31 cellular contexts compared by ENCODE assay signal in the genomic region with DNA sequence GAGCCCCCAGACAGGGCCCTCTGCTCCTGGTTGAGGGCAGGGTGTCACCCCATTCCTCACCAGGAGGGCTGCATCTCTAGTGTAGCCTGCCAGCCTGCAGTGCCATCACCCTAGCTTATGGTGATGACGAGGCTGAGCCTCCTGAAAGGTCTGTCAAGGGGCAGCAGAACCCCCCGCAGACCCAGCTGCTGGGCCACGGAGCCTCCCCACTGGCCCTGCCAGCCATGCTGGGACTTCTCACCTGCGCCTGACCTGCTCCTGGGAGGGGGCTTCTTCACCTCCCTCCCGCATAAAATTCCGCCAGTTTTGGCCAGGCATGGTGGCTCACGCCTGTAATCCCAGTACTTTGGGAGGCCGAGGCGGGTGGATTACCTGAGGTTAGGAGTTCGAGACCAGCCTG. TPM values are rescaled to one million over a fixed set of nuclear protein-coding genes. Genes with fewer than 3 reads are reported as not detected.
"Had no signal": no experiment of that assay in that cellular context is flagged by ENCODE, and none has a peak within 500 bp of the region (broad histone marks: within the 10 kb centered on the region; RNA-seq: fewer than 3 reads in every experiment).

No MANE protein-coding gene starts in this region.

- H3K9me3 ChIP-seq: left lung, lower lobe of right lung, neutrophil, ovary, prostate gland, suprapubic skin, thoracic aorta, tibial artery, vagina had no signal

- H3K27ac ChIP-seq: left lung, lower lobe of right lung, neutrophil, ovary, prostate gland, skin epidermis, stomach, suprapubic skin, thoracic aorta, tibial artery, vagina had no signal

- H3K36me3 ChIP-seq: left lung, lower lobe of right lung, neutrophil, ovary, prostate gland, stomach, suprapubic skin, thoracic aorta, tibial artery, vagina had no signal

- H3K27ac Mint-ChIP-seq: immature natural killer cell; naive thymus-derived CD8-positive, alpha-beta T cell; nephron; stimulated activated naive B cell treated with anti-CD40 and anti-IgM and Interleukin-4, amounts not matched to agents 10 μg/mL and 1 μg/mL and 100 μg/mL, for 72 hours had no signal

- H3K36me3 Mint-ChIP-seq: immature natural killer cell; naive thymus-derived CD8-positive, alpha-beta T cell; stimulated activated naive B cell treated with anti-CD40 and anti-IgM and Interleukin-4, amounts not matched to agents 10 μg/mL and 1 μg/mL and 100 μg/mL, for 72 hours had no signal

- H3K4me3 ChIP-seq: left lung, lower lobe of right lung, ovary, prostate gland, skin epidermis, stomach, suprapubic skin, thoracic aorta, tibial artery, vagina had no signal

- H3K4me3 Mint-ChIP-seq: immature natural killer cell; naive thymus-derived CD8-positive, alpha-beta T cell; nephron; neural crest cell; stimulated activated naive B cell treated with anti-CD40 and anti-IgM and Interleukin-4, amounts not matched to agents 10 μg/mL and 1 μg/mL and 100 μg/mL, for 72 hours had no signal

- H3K27me3 ChIP-seq: ovary, vagina had no signal

- H3K9me3 Mint-ChIP-seq: neural crest cell; stimulated activated naive B cell treated with anti-CD40 and anti-IgM and Interleukin-4, amounts not matched to agents 10 μg/mL and 1 μg/mL and 100 μg/mL, for 72 hours had no signal

- ATAC-seq: left colon; left lung; lower lobe of right lung; naive thymus-derived CD8-positive, alpha-beta T cell; right cardiac atrium; sciatic nerve; stimulated activated naive B cell treated with anti-CD40 and anti-IgM and Interleukin-4, amounts not matched to agents 10 μg/mL and 1 μg/mL and 100 μg/mL, for 72 hours; stimulated activated naive CD8-positive, alpha-beta T cell treated with anti-CD3 and anti-CD28 coated beads, Interleukin-15, Interleukin-2, amounts not matched to agents 100 U/mL and 50 U/mL, for 24 hours had no signal

- DNase-seq: hypothalamus; immature natural killer cell; kidney; left colon; left lung; lower lobe of right lung; mammary epithelial cell; mesenchymal stem cell; naive thymus-derived CD8-positive, alpha-beta T cell; occipital lobe; ovary; retina; right cardiac atrium; stimulated activated CD4-positive, alpha-beta T cell treated with anti-CD3 and anti-CD28 coated beads, Interleukin-12 subunit alpha, Interleukin-12 subunit beta, amount 100 ng/mL, for 4 hours; stimulated activated CD4-positive, alpha-beta T cell treated with anti-CD3 and anti-CD28 coated beads, Interleukin-15, amount 100 ng/mL, for 24 hours; stimulated activated CD4-positive, alpha-beta T cell treated with anti-CD3 and anti-CD28 coated beads, Interleukin-2, amount 100 ng/mL, for 24 hours; stimulated activated CD4-positive, alpha-beta T cell treated with anti-CD3 and anti-CD28 coated beads, Interleukin-4, amount 100 ng/mL, for 1 hour; stimulated activated naive B cell treated with anti-CD40 and anti-IgM and Interleukin-4, amounts not matched to agents 10 μg/mL and 1 μg/mL and 100 μg/mL, for 72 hours; stimulated activated naive CD8-positive, alpha-beta T cell treated with anti-CD3 and anti-CD28 coated beads, Interleukin-15, Interleukin-2, amounts not matched to agents 100 U/mL and 50 U/mL, for 24 hours; stomach; trophoblast cell had no signal

- H3K4me1 ChIP-seq: prostate gland had no signal

RNA-seq across cellular contexts. Expression of gene RASGEF1A, which starts 40.4 kb away (rescaled TPM):
- total RNA-seq: thoracic aorta had no signal
